In genomic region chr15:96340611-96341464, GRCh38 we compare ENCODE assay signal across 8 cellular contexts. TPM values are rescaled to one million over a fixed set of nuclear protein-coding genes. Genes with fewer than 3 reads are reported as not detected.
A peak's percentile ranks its signal among the peaks of the same experiment; 100 is the strongest.
DNase-seq lines count a peak whose midpoint lies in the region; ATAC-seq and TF ChIP-seq lines count a peak whose summit lies in the region.

No MANE protein-coding gene starts in this region.

- no peaks in the 10 kb centered on the region for H4K20me1 ChIP-seq in MM.1S (ENCODE audit: insufficient read depth, low read length)

- no peak for ATAC-seq in HG02885 (IDR thresholded peaks at IDR 0.05; ENCODE audit: poor library complexity, unreplicated experiment)

- H2AFZ ChIP-seq in MM.1S (ENCODE audit: low read length) = peak overlapping the region; percentile 40; the same call in 1 of the 2 replicates

- no peaks in the 10 kb centered on the region for H3K36me3 ChIP-seq in MM.1S (replicated peaks; ENCODE audit: insufficient read depth, low read length)
- H3K36me3 ChIP-seq in thymus (ENCODE audit: control insufficient read depth, insufficient read depth) = no peaks in the 10 kb centered on the region

- H3F3A ChIP-seq in MM.1S (ENCODE audit: insufficient read depth, low read length) = no peaks in the 10 kb centered on the region

- H3K27ac ChIP-seq in MM.1S (ENCODE audit: low read length) (no peak overlapping the region), thymus (ENCODE audit: low read depth) (no peak overlapping the region)

- H3K4me1 ChIP-seq in MM.1S (ENCODE audit: low read length) = no peaks in the 10 kb centered on the region
- no peaks in the 10 kb centered on the region for H3K4me1 ChIP-seq in thymus (ENCODE audit: control insufficient read depth, insufficient read depth, low read length)

- no peak for TF ChIP-seq CTCF in MM.1S (IDR thresholded peaks at IDR 0.05; ENCODE audit: low read length)

- 5% methylated on average over 62 of the region's 62 CpGs for WGBS in thymus

- H3K79me2 ChIP-seq in MM.1S (ENCODE audit: low read length) = no peaks in the 10 kb centered on the region

- H3K9me2 ChIP-seq in MM.1S (replicated peaks; ENCODE audit: insufficient read depth, low read length) = no peaks in the 10 kb centered on the region

- H3K9me3 ChIP-seq in MM.1S (replicated peaks; ENCODE audit: insufficient read depth, low read length) (no peaks in the 10 kb centered on the region), thymus (ENCODE audit: control insufficient read depth) (peaks cover 2% of the 10 kb centered on the region)

- peak overlapping the region; percentile 33; the same call in 1 of the 2 replicates for H3K9ac ChIP-seq in MM.1S (ENCODE audit: low read length)

- peak overlapping the region; percentile 23; the same call in 1 of the 2 replicates for H3K4me2 ChIP-seq in MM.1S (ENCODE audit: low read depth, low read length)

- peak overlapping the region; percentile 44; the same call in 1 of the 2 replicates for H3K4me3 ChIP-seq in MM.1S (ENCODE audit: low read length)
- peak overlapping the region; percentile 36 for H3K4me3 ChIP-seq in thymus (ENCODE audit: low read length)

- DNase-seq in EH (ENCODE audit: low read depth) (peak; percentile 59), MM.1S (peak; percentile 24), cerebellar cortex (ENCODE audit: low spot score) (peak; percentile 74), left kidney (ENCODE audit: low read depth, low spot score) (peak; percentile 89), KG1 (lab: John Stamatoyannopoulos, UW) (no peak), SHP77 treated with DMSO at 0.1 percent for 48 hours (lab: John Stamatoyannopoulos, UW) (no peak)

- H3K27me3 ChIP-seq in MM.1S (replicated peaks; ENCODE audit: insufficient read depth, low read length) (no peaks in the 10 kb centered on the region), thymus (ENCODE audit: control insufficient read depth, insufficient read depth) (peaks cover 83% of the 10 kb centered on the region)

RNA-seq across cellular contexts. Expression of gene NR2F2, which starts 10.3 kb away (rescaled TPM):
- polyA plus RNA-seq in thymus = 11.9 TPM

Comparison
In these comparisons a context has a peak if more than half of its experiments do, and no peak if none do; other contexts are left out.
1. DNase-seq: peak in EH (single experiment), MM.1S (single experiment), cerebellar cortex (single experiment) and left kidney (single experiment); none in KG1 (single experiment) and SHP77 treated with DMSO at 0.1 percent for 48 hours (single experiment).